20 cellular contexts compared by ENCODE assay signal in the genomic region with DNA sequence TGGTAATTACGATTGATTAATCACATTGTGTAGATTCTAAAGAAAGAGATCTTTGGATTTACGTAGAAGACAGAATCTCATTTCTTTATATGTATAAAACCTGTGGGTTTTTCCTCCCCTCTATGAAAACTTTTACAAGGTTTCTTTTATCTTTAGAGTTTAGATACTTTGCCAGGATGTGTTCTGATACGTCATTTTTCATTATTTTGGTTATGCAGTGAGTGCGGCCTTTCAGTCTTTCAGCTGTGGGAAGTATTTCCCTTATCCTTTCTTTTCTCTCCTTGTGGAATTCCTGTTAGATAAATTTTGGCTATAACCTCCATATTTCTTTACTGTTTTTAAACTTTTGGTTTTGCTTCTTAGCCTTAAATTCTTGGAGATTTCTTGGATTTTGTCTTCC.
DNase-seq lines count a peak whose midpoint lies in the region; TF ChIP-seq lines count a peak whose summit lies in the region.
"Had no signal": no experiment of that assay in that cellular context is flagged by ENCODE, and none has a peak within 500 bp of the region (broad histone marks: within the 10 kb centered on the region; RNA-seq: fewer than 3 reads in every experiment).

No MANE protein-coding gene starts in this region.

- no peak overlapping the region for H3K4me3 ChIP-seq in mammary epithelial cell (replicated peaks in 1 of 3; ENCODE audit: insufficient read depth in 1 of 3, low read depth in 2 of 3, low read length in 3 of 3)
- no peak overlapping the region for H3K4me3 ChIP-seq in adipocyte (ENCODE audit: low read length)
- no peak overlapping the region for H3K4me3 ChIP-seq in fibroblast of villous mesenchyme (ENCODE audit: low read depth, low read length)
- H3K4me3 ChIP-seq in smooth muscle cell, result no peak overlapping the region
- H3K4me3 ChIP-seq: BLaER1, SJCRH30 had no signal

- H3K4me1 ChIP-seq in mammary epithelial cell (ENCODE audit: insufficient read depth, low read length) (no peaks in the 10 kb centered on the region), adipocyte (ENCODE audit: control insufficient read depth, insufficient read depth, low read length) (peaks cover 31% of the 10 kb centered on the region), smooth muscle cell (ENCODE audit: low read depth) (peaks cover 17% of the 10 kb centered on the region)
- H3K4me1 ChIP-seq: SJCRH30 had no signal

- DNase-seq in MCF 10A (ENCODE audit: unreplicated experiment) (no peak), mammary epithelial cell (no peak), adipocyte (ENCODE audit: low read depth) (no peak), fibroblast of villous mesenchyme (ENCODE audit: low read depth) (peak; percentile 62), smooth muscle cell (lab: John Stamatoyannopoulos, UW; ENCODE audit: unreplicated experiment) (no peak), NCI-H187 treated with DMSO at 0.1 percent for 48 hours (lab: John Stamatoyannopoulos, UW) (no peak), DMS53 (lab: John Stamatoyannopoulos, UW) (no peak), GM03348 (ENCODE audit: low spot score) (no peak)
- DNase-seq: CD4-positive, CD25-positive, alpha-beta regulatory T cell; DMS153; Karpas-422; NCI-H1092 treated with DMSO at 0.1 percent for 48 hours; NCI-H1436; NCI-H187; NCI-H2171 treated with DMSO at 0.1 percent for 48 hours; NCI-H345; NCI-H510A treated with DMSO at 0.1 percent for 48 hours; NCI-H748 treated with DMSO at 0.1 percent for 48 hours; SJCRH30 had no signal

- H3K4me2 ChIP-seq in mammary epithelial cell (ENCODE audit: insufficient read depth, low read depth, low read length) (no peak overlapping the region), smooth muscle cell (peak overlapping the region; percentile 68)
- H3K4me2 ChIP-seq: BLaER1 had no signal

- intact Hi-C loops in MCF 10A (cut with micrococcal nuclease) (no loop called here), mammary epithelial cell (cut with micrococcal nuclease) (no loop called here)

- WGBS in mammary epithelial cell (ENCODE audit: low coverage, missing lambda C conversion rate), result 100% methylated on average over 4 of the region's 4 CpGs
- 50% methylated on average over 4 of the region's 4 CpGs for WGBS in smooth muscle cell (ENCODE audit: low lambda C conversion rate)

- H3K9ac ChIP-seq in mammary epithelial cell (ENCODE audit: insufficient read depth, low read length) (no peak overlapping the region), adipocyte (ENCODE audit: low read length) (peak overlapping the region; percentile 22), smooth muscle cell (ENCODE audit: low read depth) (peak overlapping the region; percentile 41)
- H3K9ac ChIP-seq: BLaER1 had no signal

- H3K9me3 Mint-ChIP-seq in MCF 10A (ENCODE audit: unreplicated experiment), result no peaks in the 10 kb centered on the region

- H3K36me3 Mint-ChIP-seq in MCF 10A (ENCODE audit: insufficient read depth, unreplicated experiment), result peaks cover 20% of the 10 kb centered on the region

- H3K36me3 ChIP-seq in mammary epithelial cell (ENCODE audit: insufficient read depth, low read length) (peaks cover 10% of the 10 kb centered on the region), adipocyte (ENCODE audit: control insufficient read depth, insufficient read depth, low read length, severe bottlenecking) (peaks cover 4% of the 10 kb centered on the region), smooth muscle cell (ENCODE audit: low read depth) (peaks cover 2% of the 10 kb centered on the region)

- H4K20me1 ChIP-seq in mammary epithelial cell (ENCODE audit: insufficient read depth, low read length) (no peaks in the 10 kb centered on the region), smooth muscle cell (ENCODE audit: low read depth) (no peaks in the 10 kb centered on the region)
- H4K20me1 ChIP-seq: BLaER1 had no signal

- H3K27me3 Mint-ChIP-seq in MCF 10A (ENCODE audit: insufficient read depth, unreplicated experiment), result no peaks in the 10 kb centered on the region
- H3K27me3 Mint-ChIP-seq: CD4-positive, CD25-positive, alpha-beta regulatory T cell had no signal

- in situ Hi-C loops in mammary epithelial cell (cut with MboI; ENCODE audit: low sequenced_read_pairs in 2 of 2), result no loop called here

- CTCF ChIA-PET in MCF 10A (lab: Yijun Ruan, JAX), result no interaction called here
- CTCF ChIA-PET in mammary epithelial cell (lab: Charles Lee; ENCODE audit: low non-redundant PET), result no interaction called here

- dilution Hi-C loops in mammary epithelial cell (cut with HindIII; ENCODE audit: low sequenced_read_pairs), result no loop called here

- no peak overlapping the region for H2AFZ ChIP-seq in mammary epithelial cell (ENCODE audit: low read depth, low read length)
- peak overlapping the region; percentile 60 for H2AFZ ChIP-seq in smooth muscle cell (ENCODE audit: low read depth)

- TF ChIP-seq CTCF in MCF 10A (IDR thresholded peaks at IDR 0.05; ENCODE audit: unreplicated experiment) (no peak), mammary epithelial cell (conservative IDR thresholded peaks at IDR 0.05 in 1 of 2, IDR thresholded peaks at IDR 0.05 in 1 of 2; ENCODE audit: extremely low read depth in 1 of 2, insufficient read depth in 1 of 2, low read depth in 1 of 2, low read length in 2 of 2) (no peak), fibroblast of villous mesenchyme (IDR thresholded peaks at IDR 0.05; ENCODE audit: insufficient read depth, low read depth, low read length) (no peak), smooth muscle cell (IDR thresholded peaks at IDR 0.05; ENCODE audit: borderline replicate concordance, insufficient read depth, poor library complexity, severe bottlenecking) (no peak)

- H3K79me2 ChIP-seq in mammary epithelial cell (ENCODE audit: insufficient read depth, low read length) (no peaks in the 10 kb centered on the region), smooth muscle cell (ENCODE audit: low read depth) (no peaks in the 10 kb centered on the region)

- H3K27ac Mint-ChIP-seq in MCF 10A (ENCODE audit: low read depth, unreplicated experiment), result peak overlapping the region; percentile 71
- H3K27ac Mint-ChIP-seq: CD4-positive, CD25-positive, alpha-beta regulatory T cell had no signal

- no peaks in the 10 kb centered on the region for H3K4me1 Mint-ChIP-seq in MCF 10A (ENCODE audit: insufficient read depth, unreplicated experiment)

- no peak overlapping the region for H3K4me3 Mint-ChIP-seq in MCF 10A (ENCODE audit: unreplicated experiment)
- H3K4me3 Mint-ChIP-seq: CD4-positive, CD25-positive, alpha-beta regulatory T cell had no signal

- peaks cover 9% of the 10 kb centered on the region for H3F3A ChIP-seq in smooth muscle cell (ENCODE audit: low read depth)

- H3K27me3 ChIP-seq in mammary epithelial cell (ENCODE audit: insufficient read depth, low read length) (no peaks in the 10 kb centered on the region), adipocyte (replicated peaks; ENCODE audit: control insufficient read depth, insufficient read depth, low read length) (no peaks in the 10 kb centered on the region), smooth muscle cell (ENCODE audit: low read depth) (no peaks in the 10 kb centered on the region)
- H3K27me3 ChIP-seq: BLaER1, SJCRH30 had no signal

- no peaks in the 10 kb centered on the region for H3K9me3 ChIP-seq in mammary epithelial cell (replicated peaks; ENCODE audit: insufficient read depth, low read length)
- H3K9me3 ChIP-seq in adipocyte (ENCODE audit: control insufficient read depth, low read length), result no peaks in the 10 kb centered on the region
- no peaks in the 10 kb centered on the region for H3K9me3 ChIP-seq in smooth muscle cell (replicated peaks; ENCODE audit: low read depth)
- H3K9me3 ChIP-seq: BLaER1, SJCRH30 had no signal

- POLR2A ChIA-PET in MCF 10A (lab: Yijun Ruan, JAX), result no interaction called here

- BruUV-seq in MCF 10A (replicated peaks; lab: Mats Ljungman, UMichigan) (no TSS peak), mammary epithelial cell (replicated peaks; lab: Mats Ljungman, UMichigan) (no TSS peak)

- H3K27ac ChIP-seq in mammary epithelial cell (ENCODE audit: insufficient read depth, low read depth, low read length), result no peak overlapping the region
- peak overlapping the region; percentile 88 for H3K27ac ChIP-seq in smooth muscle cell (ENCODE audit: low read depth)
- H3K27ac ChIP-seq: BLaER1, SJCRH30 had no signal
